Comparison of ENCODE assay signal across 13 cellular contexts in the genomic region with DNA sequence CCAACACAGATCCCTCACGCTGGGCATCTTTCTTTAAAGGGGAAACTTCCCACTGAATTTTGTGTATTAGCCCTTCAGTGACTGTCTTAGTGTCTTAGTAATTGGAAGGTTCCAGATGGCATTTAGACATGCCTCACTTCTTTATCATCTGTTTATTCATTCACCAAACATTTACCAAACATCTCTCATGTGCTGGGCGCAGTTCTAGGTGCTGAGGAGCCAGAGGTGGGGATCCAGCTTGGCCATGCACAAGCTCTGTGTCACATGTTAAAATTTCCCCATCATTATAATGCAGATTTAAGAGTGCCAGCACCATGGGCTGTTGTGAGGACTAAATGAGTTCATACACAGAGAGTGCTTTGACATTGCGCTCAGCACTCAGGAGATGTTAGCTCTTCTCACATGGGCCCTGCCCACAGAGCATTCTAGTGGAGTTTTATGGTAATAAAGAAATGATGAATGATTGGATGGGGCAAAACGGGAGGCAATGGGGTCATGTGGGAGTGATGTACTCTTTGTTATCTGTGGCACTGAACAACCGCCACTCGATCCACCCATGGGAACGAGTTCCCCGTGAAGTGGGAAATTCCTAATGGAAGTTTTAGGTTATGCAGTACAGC.
A peak's percentile ranks its signal among the peaks of the same experiment; 100 is the strongest.
DNase-seq lines count a peak whose midpoint lies in the region; TF ChIP-seq lines count a peak whose summit lies in the region.
"Had no signal": no experiment of that assay in that cellular context is flagged by ENCODE, and none has a peak within 500 bp of the region (broad histone marks: within the 10 kb centered on the region; RNA-seq: fewer than 3 reads in every experiment).

No MANE protein-coding gene starts in this region.

- POLR2A ChIA-PET in AG04450 (lab: Yijun Ruan, JAX): interaction anchor here (1.6 to 1.8 kb wide), 2 partner anchors 66 to 72 kb away, joined by 4 to 5 read pairs; no protein-coding TSS in a partner anchor

- H3K36me3 Mint-ChIP-seq in endothelial cell (ENCODE audit: low read depth, unreplicated experiment): peaks cover 3% of the 10 kb centered on the region
- H3K36me3 Mint-ChIP-seq in nephron (ENCODE audit: low read depth): no peaks in the 10 kb centered on the region
- H3K36me3 Mint-ChIP-seq: activated CD4-positive, alpha-beta memory T cell treated with anti-CD3 and anti-CD28 coated beads for 36 hours had no signal

- H3K4me1 ChIP-seq in BE2C: no peaks in the 10 kb centered on the region

- H3K27me3 Mint-ChIP-seq in endothelial cell (ENCODE audit: unreplicated experiment): peaks cover 4% of the 10 kb centered on the region
- H3K27me3 Mint-ChIP-seq in nephron (ENCODE audit: low read depth): peaks cover 22% of the 10 kb centered on the region
- H3K27me3 Mint-ChIP-seq: activated CD4-positive, alpha-beta memory T cell treated with anti-CD3 and anti-CD28 coated beads for 36 hours; activated naive CD8-positive, alpha-beta T cell treated with anti-CD3 and anti-CD28 coated beads for 36 hours; T-cell had no signal

- no peaks in the 10 kb centered on the region for H3K27me3 ChIP-seq in AG04450 (ENCODE audit: control insufficient read depth, insufficient read depth, low read length)
- no peaks in the 10 kb centered on the region for H3K27me3 ChIP-seq in BE2C

- H3K4me3 ChIP-seq in AG04450 (ENCODE audit: low read depth, low read length) (no peak overlapping the region), BE2C (ENCODE audit: low read depth, low read length) (no peak overlapping the region)

- H3K27ac ChIP-seq in AG04450 (ENCODE audit: low read depth, low read length): peak overlapping the region; percentile 39

- H3K27ac Mint-ChIP-seq in endothelial cell (ENCODE audit: unreplicated experiment) (peak overlapping the region; percentile 37), nephron (peak overlapping the region; percentile 26 to 86 (median 27))
- H3K27ac Mint-ChIP-seq: activated CD4-positive, alpha-beta memory T cell treated with anti-CD3 and anti-CD28 coated beads for 36 hours; activated naive CD8-positive, alpha-beta T cell treated with anti-CD3 and anti-CD28 coated beads for 36 hours; T-cell had no signal

- DNase-seq in AG04450 (ENCODE audit: low read depth, low spot score) (no peak), LHCN-M2 (ENCODE audit: low read depth) (peak; percentile 15), endothelial cell (ENCODE audit: low spot score) (no peak), occipital lobe (lab: John Stamatoyannopoulos, UW) (no peak), BE2C (no peak), MV-4-11 (lab: John Stamatoyannopoulos, UW) (no peak), superior temporal gyrus (ENCODE audit: extremely low spot score) (no peak)
- DNase-seq: activated CD4-positive, alpha-beta memory T cell treated with anti-CD3 and anti-CD28 coated beads for 36 hours; activated naive CD8-positive, alpha-beta T cell treated with anti-CD3 and anti-CD28 coated beads for 36 hours; effector CD8-positive, alpha-beta T cell; NK-92 treated with Interleukin-12 subunit alpha and Interleukin-12 subunit beta, amount 100 ng/mL, for 24 hours; T-cell had no signal

- no peaks in the 10 kb centered on the region for H3K36me3 ChIP-seq in BE2C

- TF ChIP-seq CTCF in AG04450 (IDR thresholded peaks at IDR 0.05; ENCODE audit: low read depth, low read length): no peak
- no peak for TF ChIP-seq CTCF in endothelial cell (IDR thresholded peaks at IDR 0.05; ENCODE audit: unreplicated experiment)
- TF ChIP-seq CTCF in nephron (IDR thresholded peaks at IDR 0.05; ENCODE audit: unreplicated experiment in 3 of 3): no peak
- no peak for TF ChIP-seq CTCF in BE2C (IDR thresholded peaks at IDR 0.05; ENCODE audit: low read depth, low read length)

- no peaks in the 10 kb centered on the region for H3K9me3 Mint-ChIP-seq in endothelial cell (ENCODE audit: unreplicated experiment)
- H3K9me3 Mint-ChIP-seq in nephron: no peaks in the 10 kb centered on the region
- H3K9me3 Mint-ChIP-seq: activated CD4-positive, alpha-beta memory T cell treated with anti-CD3 and anti-CD28 coated beads for 36 hours; activated naive CD8-positive, alpha-beta T cell treated with anti-CD3 and anti-CD28 coated beads for 36 hours; T-cell had no signal

- CTCF ChIA-PET in AG04450 (lab: Charles Lee): interaction anchor here (0.5 to 6.2 kb wide), 36 partner anchors 9 to 384 kb away, joined by 3 to 62 read pairs (median 6); no protein-coding TSS in a partner anchor

- H3K9me3 ChIP-seq in AG04450 (ENCODE audit: control insufficient read depth, insufficient read depth, low read length): no peaks in the 10 kb centered on the region
- H3K9me3 ChIP-seq in BE2C: no peaks in the 10 kb centered on the region

- H3K4me1 Mint-ChIP-seq in endothelial cell (ENCODE audit: unreplicated experiment) (peaks cover 77% of the 10 kb centered on the region), nephron (peaks cover 65% of the 10 kb centered on the region)

- H3K4me3 Mint-ChIP-seq in endothelial cell (ENCODE audit: unreplicated experiment) (no peak overlapping the region), nephron (no peak overlapping the region)
- H3K4me3 Mint-ChIP-seq: activated CD4-positive, alpha-beta memory T cell treated with anti-CD3 and anti-CD28 coated beads for 36 hours; activated naive CD8-positive, alpha-beta T cell treated with anti-CD3 and anti-CD28 coated beads for 36 hours had no signal
